ENCODE assay signal across 20 cellular contexts in the genomic region with DNA sequence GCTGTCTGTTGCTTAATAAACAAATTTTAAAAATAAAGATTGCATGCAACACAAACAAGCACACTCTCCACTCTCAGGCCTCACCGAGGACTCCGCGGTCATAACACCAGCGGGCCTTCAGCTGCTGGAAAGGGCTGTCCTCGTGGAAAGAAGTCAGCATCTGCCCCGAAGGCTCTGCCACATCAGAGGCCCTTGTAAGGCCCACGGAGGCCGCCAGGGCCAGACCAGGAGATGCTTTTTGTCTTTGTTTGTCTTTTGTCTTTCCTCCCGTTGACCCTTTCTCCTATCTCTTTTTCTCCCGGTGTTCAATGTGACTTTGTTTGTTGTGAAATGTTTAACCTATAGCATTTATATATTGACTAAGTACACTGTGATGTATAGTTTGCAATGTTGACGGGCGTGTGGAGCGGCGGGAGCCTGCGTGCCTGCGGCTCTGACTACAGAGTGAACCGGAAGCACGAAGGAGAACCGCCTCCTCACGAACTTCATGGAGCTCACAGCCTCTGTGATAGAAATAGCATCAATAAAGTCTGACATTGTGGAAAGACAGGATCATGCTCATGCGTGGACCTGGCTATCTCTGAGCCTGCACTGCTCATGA. TPM values are rescaled to one million over a fixed set of nuclear protein-coding genes. Genes with fewer than 3 reads are reported as not detected.
DNase-seq lines count a peak whose midpoint lies in the region; ATAC-seq and TF ChIP-seq lines count a peak whose summit lies in the region.
"Had no signal": no experiment of that assay in that cellular context is flagged by ENCODE, and none has a peak within 500 bp of the region (broad histone marks: within the 10 kb centered on the region; RNA-seq: fewer than 3 reads in every experiment).

No MANE protein-coding gene starts in this region.

- no peak overlapping the region for H2BK12ac ChIP-seq in H9 (ENCODE audit: insufficient read length, low read depth, low read length)

- TF ChIP-seq CTCF in H9 (conservative IDR thresholded peaks at IDR 0.05), result no peak
- TF ChIP-seq CTCF in hepatocyte (IDR thresholded peaks at IDR 0.05; ENCODE audit: poor library complexity), result no peak
- no peak for TF ChIP-seq CTCF in chondrocyte (IDR thresholded peaks at IDR 0.05)

- H3K9me2 ChIP-seq in hepatocyte (replicated peaks; ENCODE audit: insufficient read depth), result no peaks in the 10 kb centered on the region

- no peak overlapping the region for H3K14ac ChIP-seq in H9 (ENCODE audit: insufficient read depth, low read length)

- no peak overlapping the region for H3K4me3 ChIP-seq in hepatocyte
- H3K4me3 ChIP-seq in aorta (ENCODE audit: low read length in 2 of 2), result no peak overlapping the region
- H3K4me3 ChIP-seq: ascending aorta, heart left ventricle, ovary, testis had no signal

- H3K79me1 ChIP-seq in H9 (ENCODE audit: insufficient read depth, low read depth, low read length, poor library complexity, severe bottlenecking), result no peaks in the 10 kb centered on the region

- no peak overlapping the region for H3K18ac ChIP-seq in H9 (ENCODE audit: insufficient read length, low read depth, low read length)

- no peak overlapping the region for H3K9ac ChIP-seq in H9 (ENCODE audit: extremely low read depth, insufficient read length, low read length)

- H4K5ac ChIP-seq in H9 (ENCODE audit: insufficient read length, low read depth, low read length), result no peak overlapping the region

- no peak overlapping the region for H2BK15ac ChIP-seq in H9 (ENCODE audit: low read depth, low read length)

- H3K27me3 Mint-ChIP-seq in H9 (ENCODE audit: low read depth) (no peaks in the 10 kb centered on the region), chondrocyte (ENCODE audit: low read depth) (no peaks in the 10 kb centered on the region)
- H3K27me3 Mint-ChIP-seq: B cell had no signal

- H3K27ac Mint-ChIP-seq in H9, result peak overlapping the region in 2 of 3 experiments; percentile 19 to 63; a peak in 2 of 7 replicates
- H3K27ac Mint-ChIP-seq in chondrocyte (ENCODE audit: unreplicated experiment), result no peak overlapping the region
- H3K27ac Mint-ChIP-seq: activated T-helper 2 cell treated with anti-CD3 and anti-CD28 coated beads, Interferon-gamma antibody, Interleukin-2, Interleukin-4, amounts not matched to agents 10 μg/mL and 5 μg/mL and 100 μg/mL, durations not matched to agents 14 hours and 24 hours and 36 hours; B cell had no signal

- H3K4me1 Mint-ChIP-seq in H9 (peaks cover under 1 to 22% of the 10 kb centered on the region in 2 experiments; a peak in 2 of 4 replicates), chondrocyte (ENCODE audit: low read depth) (peaks cover 8% of the 10 kb centered on the region)
- H3K4me1 Mint-ChIP-seq: B cell had no signal

- H3K4me1 ChIP-seq in H9 (ENCODE audit: insufficient read depth, low read length) (no peaks in the 10 kb centered on the region), hepatocyte (ENCODE audit: insufficient read depth) (no peaks in the 10 kb centered on the region), aorta (ENCODE audit: control insufficient read depth in 1 of 2, insufficient read depth in 2 of 2, low read length in 2 of 2) (no peaks in the 10 kb centered on the region)
- H3K4me1 ChIP-seq: ascending aorta, testis had no signal

- no peak overlapping the region for H4K8ac ChIP-seq in H9 (replicated peaks; ENCODE audit: insufficient read length, low read depth, low read length)

- H3K9me3 Mint-ChIP-seq in H9, result peaks cover 2 to 4% of the 10 kb centered on the region in 2 experiments; a peak in 2 of 5 replicates
- no peaks in the 10 kb centered on the region for H3K9me3 Mint-ChIP-seq in chondrocyte (ENCODE audit: low read depth)

- DNase-seq in AG08395 (ENCODE audit: low spot score) (peak; percentile 45), H9 (no peak), hepatocyte (ENCODE audit: low spot score) (peak; percentile 75), left cardiac atrium (no peak), aorta (no peak), chondrocyte (ENCODE audit: low spot score) (no peak)
- DNase-seq: cortex of kidney; heart left ventricle; NCI-H1930; NCI-H524 treated with DMSO at 0.1 percent for 48 hours; OCI-M1; ovary; stimulated activated CD4-positive, alpha-beta T cell treated with anti-CD3 and anti-CD28 coated beads, Interleukin-4, amount 100 ng/mL, for 4 hours; testis had no signal

- H3K27ac ChIP-seq in H9 (ENCODE audit: insufficient read length, low read depth, low read length) (no peak overlapping the region), angular gyrus (ENCODE audit: low read depth, low read length) (peak overlapping the region; percentile 67), hepatocyte (peak overlapping the region; percentile 81), aorta (ENCODE audit: low read depth in 1 of 2, low read length in 2 of 2) (no peak overlapping the region)
- H3K27ac ChIP-seq: ascending aorta, heart left ventricle, ovary, testis had no signal

- H2BK20ac ChIP-seq in H9 (ENCODE audit: low read depth, low read length, poor library complexity, severe bottlenecking), result no peak overlapping the region

- intact Hi-C loops in left cardiac atrium (cut with DNase I) (no loop called here), aorta (cut with DNase I) (no loop called here)

- H3T11ph ChIP-seq in H9 (ENCODE audit: low read length), result no peak overlapping the region

- H3K79me2 ChIP-seq in H9 (ENCODE audit: insufficient read depth, low read length) (no peaks in the 10 kb centered on the region), hepatocyte (no peaks in the 10 kb centered on the region)

- H3K27me3 ChIP-seq in H9 (ENCODE audit: insufficient read depth, low read length) (no peaks in the 10 kb centered on the region), hepatocyte (no peaks in the 10 kb centered on the region), aorta (ENCODE audit: control insufficient read depth in 1 of 2, insufficient read depth in 2 of 2, low read length in 1 of 2) (no peaks in the 10 kb centered on the region)
- H3K27me3 ChIP-seq: ascending aorta, heart left ventricle, ovary, testis had no signal

- H3K9me3 ChIP-seq in H9 (ENCODE audit: control insufficient read depth, low read depth, low read length), result peaks cover 6% of the 10 kb centered on the region
- no peaks in the 10 kb centered on the region for H3K9me3 ChIP-seq in hepatocyte (ENCODE audit: low read depth)
- no peaks in the 10 kb centered on the region for H3K9me3 ChIP-seq in aorta (ENCODE audit: control insufficient read depth, low read length)
- H3K9me3 ChIP-seq: ascending aorta, heart left ventricle, ovary, testis had no signal

- H3K23me2 ChIP-seq in H9 (ENCODE audit: insufficient read length, low read depth, low read length, poor library complexity, severe bottlenecking), result no peaks in the 10 kb centered on the region

- no peak overlapping the region for H3K4ac ChIP-seq in H9 (ENCODE audit: low read depth, low read length)

- no peak overlapping the region for H2AFZ ChIP-seq in H9 (ENCODE audit: low read length)
- no peak overlapping the region for H2AFZ ChIP-seq in hepatocyte

- no CpG with 5 or more reads among the region's 21 CpGs for WGBS in H9 (ENCODE audit: extremely low coverage, insufficient read length, low lambda C conversion rate)
- WGBS in hepatocyte (ENCODE audit: low lambda C conversion rate, missing lambda C conversion rate), result 57% methylated on average over 21 of the region's 21 CpGs
- 84 to 90% methylated on average over 21 of the region's 21 CpGs for WGBS in aorta, 2 donors

- no peaks in the 10 kb centered on the region for H3K36me3 ChIP-seq in hepatocyte (replicated peaks; ENCODE audit: insufficient read depth, low read depth)
- H3K36me3 ChIP-seq in aorta (ENCODE audit: control insufficient read depth in 1 of 2, insufficient read depth in 2 of 2, low read length in 1 of 2), result no peaks in the 10 kb centered on the region
- H3K36me3 ChIP-seq: ascending aorta, heart left ventricle, ovary had no signal

- no peak overlapping the region for H3K56ac ChIP-seq in H9 (ENCODE audit: insufficient read length, low read depth, low read length)

- H3K4me2 ChIP-seq in H9 (ENCODE audit: insufficient read depth, insufficient read length, low read length) (no peak overlapping the region), hepatocyte (no peak overlapping the region)

- no peaks in the 10 kb centered on the region for H4K20me1 ChIP-seq in H9 (ENCODE audit: control insufficient read depth, insufficient read depth, insufficient read length)
- H4K20me1 ChIP-seq in hepatocyte (ENCODE audit: insufficient read depth, poor library complexity, severe bottlenecking), result no peaks in the 10 kb centered on the region

- no peak overlapping the region for H2AK5ac ChIP-seq in H9 (ENCODE audit: insufficient read length, low read length)

- H3K36me3 Mint-ChIP-seq in H9 (ENCODE audit: insufficient read depth in 1 of 3, low read depth in 3 of 3) (peaks cover 3 to 7% (median 5%) of the 10 kb centered on the region in 3 experiments; a peak in 4 of 7 replicates), chondrocyte (ENCODE audit: low read depth) (no peaks in the 10 kb centered on the region)

- no peak overlapping the region for H4K91ac ChIP-seq in H9 (ENCODE audit: insufficient read length, low read depth, low read length)

- H3K4me3 Mint-ChIP-seq in H9 (0 out of 5 replicates have a peak overlapping the region, but pooled peaks of 1 of the 2 experiments have one; percentile 1), chondrocyte (ENCODE audit: unreplicated experiment) (no peak overlapping the region)
- H3K4me3 Mint-ChIP-seq: B cell had no signal

- H2BK5ac ChIP-seq in H9 (ENCODE audit: insufficient read length, low read length), result no peak overlapping the region

- ATAC-seq in left cardiac atrium (no peak), aorta (ENCODE audit: low FRiP score) (no peak), HG03354 (IDR thresholded peaks at IDR 0.05; ENCODE audit: poor library complexity, severe bottlenecking, unreplicated experiment) (no peak)
- ATAC-seq: HCT116, heart left ventricle had no signal

- no peak overlapping the region for H2BK120ac ChIP-seq in H9 (ENCODE audit: low read depth, low read length, poor library complexity, severe bottlenecking)

- H3K23ac ChIP-seq in H9 (ENCODE audit: insufficient read length, low read depth, low read length), result no peak overlapping the region

RNA-seq across cellular contexts. Expression of a gene that starts 24.1 kb away (rescaled TPM):
- 19.9 and 21.3 TPM in 2 replicates for total RNA-seq in H9 (2021)
- total RNA-seq in hepatocyte, result 9.6 and 11.6 TPM in 2 replicates
- 21.9 and 23.5 TPM in 2 replicates for polyA plus RNA-seq in hepatocyte
- 10 to 100 TPM; 12.4 to 15.8 TPM for total RNA-seq in left cardiac atrium
- total RNA-seq in aorta, result 100 to 1,000 TPM in 1 of 2 donors, 10 to 100 TPM in 1; 91.8 to 223 TPM
- 100 to 1,000 TPM in 1 of 2 donors, 10 to 100 TPM in 1; 53.7 to 332 TPM for polyA plus RNA-seq in aorta
- 185 to 332 TPM (median 328 TPM) in 3 replicates for total RNA-seq in chondrocyte

RNA-seq across cellular contexts. Expression of a gene that starts 37.6 kb away (rescaled TPM):
- 24.0 and 24.7 TPM in 2 replicates for total RNA-seq in H9 (2021)
- 57.9 and 61.7 TPM in 2 replicates for total RNA-seq in hepatocyte
- 53.4 and 74.1 TPM in 2 replicates for polyA plus RNA-seq in hepatocyte
- total RNA-seq in left cardiac atrium, result 10 to 100 TPM; 41.3 to 42.6 TPM
- total RNA-seq in aorta, result 10 to 100 TPM; 35.4 to 39.0 TPM
- 10 to 100 TPM; 42.0 to 51.0 TPM for polyA plus RNA-seq in aorta
- 52.5 to 53.7 TPM (median 53.6 TPM) in 3 replicates for total RNA-seq in chondrocyte

Comparison
In these comparisons a context has a peak if more than half of its experiments do, and no peak if none do; other contexts are left out.
1. DNase-seq: peak in AG08395 (single experiment) and hepatocyte (single experiment); none in H9 (single experiment), left cardiac atrium (single experiment), aorta (0 of 2) and chondrocyte (single experiment).
2. H3K27ac ChIP-seq: peak in angular gyrus (single experiment) and hepatocyte (single experiment); none in H9 (single experiment) and aorta (0 of 2).